Comparison of ENCODE assay signal across 32 cellular contexts in the genomic region with DNA sequence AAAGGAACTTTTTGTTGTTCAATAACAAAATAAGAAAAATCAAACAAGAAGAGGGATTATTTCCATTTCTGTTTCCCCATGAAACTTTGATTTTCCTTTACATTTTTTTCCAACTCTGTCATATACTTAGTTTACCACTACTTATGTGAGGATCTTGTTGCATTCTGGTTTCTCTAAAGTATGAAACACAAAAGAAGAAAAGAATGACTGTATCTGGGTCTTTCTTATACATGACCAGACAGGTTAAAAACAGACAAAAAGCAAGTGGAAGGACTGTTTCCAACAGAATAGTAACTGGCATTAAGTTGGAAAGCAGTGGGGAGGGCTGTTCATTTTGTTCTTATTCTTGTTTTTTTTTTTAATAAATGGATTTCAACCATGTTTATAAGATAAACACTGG.
"Had no signal": no experiment of that assay in that cellular context is flagged by ENCODE, and none has a peak within 500 bp of the region (broad histone marks: within the 10 kb centered on the region; RNA-seq: fewer than 3 reads in every experiment).

No MANE protein-coding gene starts in this region.

- H3K9me3 ChIP-seq: gastrocnemius medialis, heart left ventricle had no signal

- DNase-seq: activated B cell treated with CpG ODN at 0.5 μM for 24 hours; activated CD4-positive, alpha-beta T cell treated with anti-CD3 and anti-CD28 coated beads for 48 hours; activated CD4-positive, alpha-beta T cell treated with anti-CD3 and anti-CD28 coated beads, Interleukin-2, amount 50 U/mL, for 1 hour; activated CD4-positive, alpha-beta T cell treated with anti-CD3 and anti-CD28 coated beads, Interleukin-2, amount 50 U/mL, for 48 hours; activated CD8-positive, alpha-beta memory T cell treated with anti-CD3 and anti-CD28 coated beads for 24 hours; activated CD8-positive, alpha-beta T cell treated with anti-CD3 and anti-CD28 coated beads for 36 hours; activated effector memory CD4-positive, alpha-beta T cell treated with Interleukin-2 at 50 U/mL for 16 hours; activated gamma-delta T cell treated with Interleukin-2 at 50 U/mL for 16 hours; activated naive CD4-positive, alpha-beta T cell treated with anti-CD3 and anti-CD28 coated beads, Interleukin-2, amount 50 U/mL, for 16 hours; activated naive CD4-positive, alpha-beta T cell treated with Interleukin-2 at 50 U/mL for 16 hours; activated T-cell treated with anti-CD3 and anti-CD28 coated beads, Interleukin-2, amount 50 U/mL, for 4 hours; amniotic stem cell; anterior cingulate cortex; brain microvascular endothelial cell; caudate nucleus; cortex of kidney; dermis blood vessel endothelial cell; effector CD4-positive, alpha-beta T cell; effector memory CD8-positive, alpha-beta T cell; foreskin fibroblast; gastrocnemius medialis; glutamatergic neuron; heart left ventricle; T-helper 1 cell; T-helper 17 cell; T1000; WERI-Rb-1 had no signal

- FAIRE-seq: astrocyte, colon had no signal

- H3K4me3 ChIP-seq: gastrocnemius medialis, heart left ventricle had no signal

- H3K4me1 ChIP-seq: gastrocnemius medialis, heart left ventricle had no signal

- H3K27me3 ChIP-seq: brain microvascular endothelial cell, gastrocnemius medialis, heart left ventricle had no signal

- H3K27ac ChIP-seq: brain microvascular endothelial cell, gastrocnemius medialis, heart left ventricle, WERI-Rb-1 had no signal

- H3K36me3 ChIP-seq: brain microvascular endothelial cell, gastrocnemius medialis, heart left ventricle, WERI-Rb-1 had no signal

- ATAC-seq: activated CD4-positive, CD25-positive, alpha-beta regulatory T cell treated with anti-CD3 and anti-CD28 coated beads, Interleukin-2, amount 50 U/mL, for 24 hours; activated CD8-positive, alpha-beta T cell treated with anti-CD3 and anti-CD28 coated beads for 36 hours; activated T-cell treated with anti-CD3 and anti-CD28 coated beads, Interleukin-2, amount 50 U/mL, for 4 hours; activated T-helper 17 cell treated with anti-CD3 and anti-CD28 coated beads, Interleukin-2, amount 50 U/mL, for 72 hours; effector memory CD8-positive, alpha-beta T cell; esophagus mucosa; gastrocnemius medialis; heart left ventricle; T-helper 17 cell had no signal
